1 cellular context compared by ENCODE assay signal in the genomic region with DNA sequence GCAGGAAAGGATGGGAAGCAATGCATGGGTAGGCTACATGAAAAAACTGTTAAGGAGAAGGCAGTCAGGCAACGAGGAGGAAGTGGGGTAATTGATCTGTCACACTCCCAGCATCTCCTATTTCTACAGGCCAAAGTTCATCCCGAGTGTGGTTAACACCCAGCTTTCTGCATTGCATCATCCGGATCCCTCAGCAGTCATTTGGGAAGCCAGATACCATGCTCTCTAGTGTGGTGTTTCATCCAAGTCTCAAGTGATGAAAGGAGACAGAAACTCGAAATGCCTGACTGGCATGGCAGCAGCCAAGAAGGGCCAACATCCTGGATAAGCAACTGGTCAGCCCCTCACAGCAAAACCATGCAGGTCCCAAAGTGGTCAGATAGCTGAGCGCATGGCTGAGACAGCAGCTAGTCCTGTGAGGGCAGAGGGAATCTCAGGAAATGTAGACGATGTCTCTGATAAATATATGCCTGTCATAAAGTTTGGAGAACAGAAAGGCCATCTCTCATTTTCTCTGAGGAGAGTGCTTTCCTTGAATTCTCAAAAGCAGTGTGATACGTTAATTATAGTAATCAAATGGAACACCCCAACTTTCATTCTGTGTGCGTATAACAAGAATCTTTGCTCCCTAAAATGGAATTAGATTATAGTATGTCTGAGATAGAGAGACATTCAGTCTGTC.
TF ChIP-seq lines count a peak whose summit lies in the region.

No MANE protein-coding gene starts in this region.

TF ChIP-seq in HepG2, 621 proteins besides CTCF, POLR2A, EP300 and RAD21 (continued from another document and continues in another):
- TF ChIP-seq RARA (CRISPR knock-in tag; IDR thresholded peaks at IDR 0.05) (peak; percentile 96), BORCS8-MEF2B (CRISPR knock-in tag; IDR thresholded peaks at IDR 0.05) (peak; percentile 94), YEATS2 (CRISPR knock-in tag; IDR thresholded peaks at IDR 0.05; ENCODE audit: borderline replicate concordance) (peak; percentile 81; the same call in 1 of the 2 replicates), NFYC (CRISPR knock-in tag; IDR thresholded peaks at IDR 0.05) (no peak), ZSCAN31 (CRISPR knock-in tag; IDR thresholded peaks at IDR 0.05; ENCODE audit: low read depth) (peak; percentile 59; the same call in 1 of the 2 replicates), RFX1 (IDR thresholded peaks at IDR 0.05) (no peak), NFIC (IDR thresholded peaks at IDR 0.05; ENCODE audit: low read length) (peak; percentile 75; the same call in 1 of the 2 replicates), ZNF142 (CRISPR knock-in tag; IDR thresholded peaks at IDR 0.05) (no peak), ZNF7 (CRISPR knock-in tag; IDR thresholded peaks at IDR 0.05) (no peak), RXRB (CRISPR knock-in tag; IDR thresholded peaks at IDR 0.05; ENCODE audit: borderline replicate concordance) (peak; percentile 96), ZNF282 (IDR thresholded peaks at IDR 0.05; ENCODE audit: partially characterized antibody) (no peak), AKAP8 (CRISPR knock-in tag; IDR thresholded peaks at IDR 0.05) (peak; percentile 66; the same call in 1 of the 2 replicates), ATM (IDR thresholded peaks at IDR 0.05; ENCODE audit: borderline replicate concordance) (no peak), SP4 (CRISPR knock-in tag; IDR thresholded peaks at IDR 0.05) (peak; percentile 28; the same call in 1 of the 2 replicates), ZNF570 (CRISPR knock-in tag; IDR thresholded peaks at IDR 0.05; ENCODE audit: borderline replicate concordance) (no peak), ELF3 (CRISPR knock-in tag; IDR thresholded peaks at IDR 0.05) (peak; percentile 100), NONO (IDR thresholded peaks at IDR 0.05) (no peak), NONO (CRISPR knock-in tag; conservative IDR thresholded peaks at IDR 0.05) (no peak; the same call in 1 of the 2 replicates), MLXIP (CRISPR knock-in tag; IDR thresholded peaks at IDR 0.05; ENCODE audit: borderline replicate concordance) (no peak), ZBTB44 (CRISPR knock-in tag; IDR thresholded peaks at IDR 0.05) (no peak), ZNF451 (CRISPR knock-in tag; IDR thresholded peaks at IDR 0.05) (peak; percentile 27; the same call in 1 of the 2 replicates), SOX13 (IDR thresholded peaks at IDR 0.05) (peak; percentile 68; the same call in 1 of the 2 replicates), SOX13 (CRISPR knock-in tag; conservative IDR thresholded peaks at IDR 0.05 in 1 of 2, IDR thresholded peaks at IDR 0.05 in 1 of 2) (peak in 1 of 2 experiments; percentile 93; a peak in 2 of 4 replicates), PBX3 (CRISPR knock-in tag; IDR thresholded peaks at IDR 0.05; ENCODE audit: borderline replicate concordance) (no peak)
- TF ChIP-seq, protein P1, sequence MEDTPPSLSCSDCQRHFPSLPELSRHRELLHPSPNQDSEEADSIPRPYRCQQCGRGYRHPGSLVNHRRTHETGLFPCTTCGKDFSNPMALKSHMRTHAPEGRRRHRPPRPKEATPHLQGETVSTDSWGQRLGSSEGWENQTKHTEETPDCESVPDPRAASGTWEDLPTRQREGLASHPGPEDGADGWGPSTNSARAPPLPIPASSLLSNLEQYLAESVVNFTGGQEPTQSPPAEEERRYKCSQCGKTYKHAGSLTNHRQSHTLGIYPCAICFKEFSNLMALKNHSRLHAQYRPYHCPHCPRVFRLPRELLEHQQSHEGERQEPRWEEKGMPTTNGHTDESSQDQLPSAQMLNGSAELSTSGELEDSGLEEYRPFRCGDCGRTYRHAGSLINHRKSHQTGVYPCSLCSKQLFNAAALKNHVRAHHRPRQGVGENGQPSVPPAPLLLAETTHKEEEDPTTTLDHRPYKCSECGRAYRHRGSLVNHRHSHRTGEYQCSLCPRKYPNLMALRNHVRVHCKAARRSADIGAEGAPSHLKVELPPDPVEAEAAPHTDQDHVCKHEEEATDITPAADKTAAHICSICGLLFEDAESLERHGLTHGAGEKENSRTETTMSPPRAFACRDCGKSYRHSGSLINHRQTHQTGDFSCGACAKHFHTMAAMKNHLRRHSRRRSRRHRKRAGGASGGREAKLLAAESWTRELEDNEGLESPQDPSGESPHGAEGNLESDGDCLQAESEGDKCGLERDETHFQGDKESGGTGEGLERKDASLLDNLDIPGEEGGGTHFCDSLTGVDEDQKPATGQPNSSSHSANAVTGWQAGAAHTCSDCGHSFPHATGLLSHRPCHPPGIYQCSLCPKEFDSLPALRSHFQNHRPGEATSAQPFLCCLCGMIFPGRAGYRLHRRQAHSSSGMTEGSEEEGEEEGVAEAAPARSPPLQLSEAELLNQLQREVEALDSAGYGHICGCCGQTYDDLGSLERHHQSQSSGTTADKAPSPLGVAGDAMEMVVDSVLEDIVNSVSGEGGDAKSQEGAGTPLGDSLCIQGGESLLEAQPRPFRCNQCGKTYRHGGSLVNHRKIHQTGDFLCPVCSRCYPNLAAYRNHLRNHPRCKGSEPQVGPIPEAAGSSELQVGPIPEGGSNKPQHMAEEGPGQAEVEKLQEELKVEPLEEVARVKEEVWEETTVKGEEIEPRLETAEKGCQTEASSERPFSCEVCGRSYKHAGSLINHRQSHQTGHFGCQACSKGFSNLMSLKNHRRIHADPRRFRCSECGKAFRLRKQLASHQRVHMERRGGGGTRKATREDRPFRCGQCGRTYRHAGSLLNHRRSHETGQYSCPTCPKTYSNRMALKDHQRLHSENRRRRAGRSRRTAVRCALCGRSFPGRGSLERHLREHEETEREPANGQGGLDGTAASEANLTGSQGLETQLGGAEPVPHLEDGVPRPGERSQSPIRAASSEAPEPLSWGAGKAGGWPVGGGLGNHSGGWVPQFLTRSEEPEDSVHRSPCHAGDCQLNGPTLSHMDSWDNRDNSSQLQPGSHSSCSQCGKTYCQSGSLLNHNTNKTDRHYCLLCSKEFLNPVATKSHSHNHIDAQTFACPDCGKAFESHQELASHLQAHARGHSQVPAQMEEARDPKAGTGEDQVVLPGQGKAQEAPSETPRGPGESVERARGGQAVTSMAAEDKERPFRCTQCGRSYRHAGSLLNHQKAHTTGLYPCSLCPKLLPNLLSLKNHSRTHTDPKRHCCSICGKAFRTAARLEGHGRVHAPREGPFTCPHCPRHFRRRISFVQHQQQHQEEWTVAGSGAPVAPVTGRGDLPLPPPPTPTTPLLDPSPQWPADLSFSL (CRISPR knock-in tag; IDR thresholded peaks at IDR 0.05) = no peak; the same call in 1 of the 2 replicates
- TF ChIP-seq, protein P2, sequence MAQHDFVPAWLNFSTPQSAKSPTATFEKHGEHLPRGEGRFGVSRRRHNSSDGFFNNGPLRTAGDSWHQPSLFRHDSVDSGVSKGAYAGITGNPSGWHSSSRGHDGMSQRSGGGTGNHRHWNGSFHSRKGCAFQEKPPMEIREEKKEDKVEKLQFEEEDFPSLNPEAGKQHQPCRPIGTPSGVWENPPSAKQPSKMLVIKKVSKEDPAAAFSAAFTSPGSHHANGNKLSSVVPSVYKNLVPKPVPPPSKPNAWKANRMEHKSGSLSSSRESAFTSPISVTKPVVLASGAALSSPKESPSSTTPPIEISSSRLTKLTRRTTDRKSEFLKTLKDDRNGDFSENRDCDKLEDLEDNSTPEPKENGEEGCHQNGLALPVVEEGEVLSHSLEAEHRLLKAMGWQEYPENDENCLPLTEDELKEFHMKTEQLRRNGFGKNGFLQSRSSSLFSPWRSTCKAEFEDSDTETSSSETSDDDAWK (CRISPR knock-in tag; IDR thresholded peaks at IDR 0.05) = no peak
- TF ChIP-seq, protein P3, sequence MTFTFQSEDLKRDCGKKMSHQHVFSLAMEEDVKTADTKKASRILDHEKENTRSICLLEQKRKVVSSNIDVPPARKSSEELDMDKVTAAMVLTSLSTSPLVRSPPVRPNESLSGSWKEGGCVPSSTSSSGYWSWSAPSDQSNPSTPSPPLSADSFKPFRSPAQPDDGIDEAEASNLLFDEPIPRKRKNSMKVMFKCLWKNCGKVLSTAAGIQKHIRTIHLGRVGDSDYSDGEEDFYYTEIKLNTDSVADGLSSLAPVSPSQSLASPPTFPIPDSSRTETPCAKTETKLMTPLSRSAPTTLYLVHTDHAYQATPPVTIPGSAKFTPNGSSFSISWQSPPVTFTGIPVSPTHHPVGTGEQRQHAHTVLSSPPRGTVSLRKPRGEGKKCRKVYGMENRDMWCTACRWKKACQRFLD (CRISPR knock-in tag; IDR thresholded peaks at IDR 0.05; ENCODE audit: borderline replicate concordance) = no peak
